ENCODE assay signal across 11 cellular contexts in genomic region chr5:62498961-62499360, GRCh38.
"Had no signal": no experiment of that assay in that cellular context is flagged by ENCODE, and none has a peak within 500 bp of the region (broad histone marks: within the 10 kb centered on the region; RNA-seq: fewer than 3 reads in every experiment).

No MANE protein-coding gene starts in this region.

- H3K27ac ChIP-seq: GM23248 had no signal

- H3K4me3 Mint-ChIP-seq: GM23338, H9, HFFc6 had no signal

- ATAC-seq: GM23338, HCT116 had no signal

- DNase-seq: GM23248, GOT3, H7, H9, HCEC 1CT, HFFc6 had no signal

- H3K9ac ChIP-seq: GM23248 had no signal

- H3K9me3 Mint-ChIP-seq: GM23338, H9, HFFc6 had no signal

- H3K4me2 ChIP-seq: GM23338 had no signal

- H3K27ac Mint-ChIP-seq: H9, HFFc6 had no signal

- H3K4me3 ChIP-seq: GM23248, GM23338, HAP-1 had no signal

- FAIRE-seq: H1, H54 had no signal

- H3K4me1 ChIP-seq: HAP-1 had no signal

- H2AFZ ChIP-seq: GM23248, GM23338 had no signal

- H3K9me3 ChIP-seq: HAP-1 had no signal
